ENCODE assay signal across 19 cellular contexts in genomic region chr1:29047142-29047541, GRCh38.
DNase-seq lines count a peak whose midpoint lies in the region; ATAC-seq, FAIRE-seq and TF ChIP-seq lines count a peak whose summit lies in the region.
"Had no signal": no experiment of that assay in that cellular context is flagged by ENCODE, and none has a peak within 500 bp of the region (broad histone marks: within the 10 kb centered on the region; RNA-seq: fewer than 3 reads in every experiment).

No MANE protein-coding gene starts in this region.

- H3K4me1 Mint-ChIP-seq in activated CD8-positive, alpha-beta T cell treated with anti-CD3 and anti-CD28 coated beads for 36 hours (ENCODE audit: low read depth) = peaks cover 19% of the 10 kb centered on the region
- no peaks in the 10 kb centered on the region for H3K4me1 Mint-ChIP-seq in activated CD8-positive, alpha-beta T cell treated with anti-CD3 and anti-CD28 coated beads, Interleukin-2, amount 10 ng/mL, durations not matched to agents 7 days and 5 days (ENCODE audit: low read depth)
- H3K4me1 Mint-ChIP-seq in stimulated activated naive CD8-positive, alpha-beta T cell treated with anti-CD3 and anti-CD28 coated beads, Interleukin-15, Interleukin-2, amounts not matched to agents 100 ng/mL and 50 ng/mL, for 24 hours (ENCODE audit: low read depth) = peaks cover 28% of the 10 kb centered on the region
- H3K4me1 Mint-ChIP-seq: B cell, GM23338 had no signal

- no peak overlapping the region for H3K4me3 Mint-ChIP-seq in activated CD8-positive, alpha-beta T cell treated with anti-CD3 and anti-CD28 coated beads for 36 hours
- H3K4me3 Mint-ChIP-seq in activated CD8-positive, alpha-beta T cell treated with anti-CD3 and anti-CD28 coated beads, Interleukin-2, amount 10 ng/mL, durations not matched to agents 7 days and 5 days = no peak overlapping the region
- H3K4me3 Mint-ChIP-seq in stimulated activated naive CD8-positive, alpha-beta T cell treated with anti-CD3 and anti-CD28 coated beads, Interleukin-15, Interleukin-2, amounts not matched to agents 100 ng/mL and 50 ng/mL, for 24 hours = no peak overlapping the region
- H3K4me3 Mint-ChIP-seq: B cell; CD4-positive, alpha-beta T cell; GM23338 had no signal

- no peak for TF ChIP-seq CTCF in activated CD8-positive, alpha-beta T cell treated with anti-CD3 and anti-CD28 coated beads for 36 hours (IDR thresholded peaks at IDR 0.05)
- TF ChIP-seq CTCF in osteoblast (IDR thresholded peaks at IDR 0.05; ENCODE audit: extremely low read depth, low read depth, low read length) = no peak

- H3K4me2 ChIP-seq in osteoblast (ENCODE audit: insufficient read depth, low read length) = peak overlapping the region; percentile 44
- H3K4me2 ChIP-seq: GM23338 had no signal

- H3K4me3 ChIP-seq in osteoblast (ENCODE audit: insufficient read depth, low read length) = no peak overlapping the region
- H3K4me3 ChIP-seq: GM23338 had no signal

- H3K79me2 ChIP-seq in osteoblast (ENCODE audit: insufficient read depth, low read length) = no peaks in the 10 kb centered on the region

- no peaks in the 10 kb centered on the region for H4K20me1 ChIP-seq in osteoblast (ENCODE audit: insufficient read depth, low read length)

- H3K27me3 ChIP-seq in osteoblast (ENCODE audit: insufficient read depth, low read length) = no peaks in the 10 kb centered on the region

- H3K36me3 ChIP-seq in osteoblast (ENCODE audit: insufficient read depth, low read length) = no peaks in the 10 kb centered on the region

- FAIRE-seq in frontal cortex (lab: Jason Lieb, UNC) = no peak
- FAIRE-seq: GM12891 had no signal

- H3K9me3 ChIP-seq in osteoblast (ENCODE audit: low read depth, low read length) = no peaks in the 10 kb centered on the region

- H3K27ac Mint-ChIP-seq in activated CD8-positive, alpha-beta T cell treated with anti-CD3 and anti-CD28 coated beads for 36 hours = peak overlapping the region; percentile 36
- no peak overlapping the region for H3K27ac Mint-ChIP-seq in activated CD8-positive, alpha-beta T cell treated with anti-CD3 and anti-CD28 coated beads, Interleukin-2, amount 10 ng/mL, durations not matched to agents 7 days and 5 days
- H3K27ac Mint-ChIP-seq in stimulated activated naive CD8-positive, alpha-beta T cell treated with anti-CD3 and anti-CD28 coated beads, Interleukin-15, Interleukin-2, amounts not matched to agents 100 ng/mL and 50 ng/mL, for 24 hours = peak overlapping the region; percentile 40
- H3K27ac Mint-ChIP-seq: B cell; CD4-positive, alpha-beta T cell; GM23338 had no signal

- POLR2A ChIA-PET in activated CD8-positive, alpha-beta T cell treated with anti-CD3 and anti-CD28 coated beads for 36 hours (lab: Charles Lee) = no interaction called here
- POLR2A ChIA-PET in activated CD8-positive, alpha-beta T cell treated with anti-CD3 and anti-CD28 coated beads, Interleukin-2, amount 10 ng/mL, durations not matched to agents 7 days and 5 days (lab: Charles Lee) = interaction anchor here (0.6 to 0.9 kb wide), 2 partner anchors 165 to 464 kb away, joined by 5 read pairs; no protein-coding TSS in a partner anchor

- H3K9me3 Mint-ChIP-seq in activated CD8-positive, alpha-beta T cell treated with anti-CD3 and anti-CD28 coated beads for 36 hours = no peaks in the 10 kb centered on the region
- H3K9me3 Mint-ChIP-seq in activated CD8-positive, alpha-beta T cell treated with anti-CD3 and anti-CD28 coated beads, Interleukin-2, amount 10 ng/mL, durations not matched to agents 7 days and 5 days (ENCODE audit: insufficient read depth) = no peaks in the 10 kb centered on the region
- no peaks in the 10 kb centered on the region for H3K9me3 Mint-ChIP-seq in stimulated activated naive CD8-positive, alpha-beta T cell treated with anti-CD3 and anti-CD28 coated beads, Interleukin-15, Interleukin-2, amounts not matched to agents 100 ng/mL and 50 ng/mL, for 24 hours
- H3K9me3 Mint-ChIP-seq: CD4-positive, alpha-beta T cell; GM23338 had no signal

- no peaks in the 10 kb centered on the region for H3K4me1 ChIP-seq in osteoblast (ENCODE audit: insufficient read depth, low read length)

- H3K27me3 Mint-ChIP-seq in activated CD8-positive, alpha-beta T cell treated with anti-CD3 and anti-CD28 coated beads for 36 hours = no peaks in the 10 kb centered on the region
- no peaks in the 10 kb centered on the region for H3K27me3 Mint-ChIP-seq in activated CD8-positive, alpha-beta T cell treated with anti-CD3 and anti-CD28 coated beads, Interleukin-2, amount 10 ng/mL, durations not matched to agents 7 days and 5 days (ENCODE audit: low read depth)
- H3K27me3 Mint-ChIP-seq in stimulated activated naive CD8-positive, alpha-beta T cell treated with anti-CD3 and anti-CD28 coated beads, Interleukin-15, Interleukin-2, amounts not matched to agents 100 ng/mL and 50 ng/mL, for 24 hours = no peaks in the 10 kb centered on the region
- H3K27me3 Mint-ChIP-seq: B cell; CD4-positive, alpha-beta T cell had no signal

- CTCF ChIA-PET in activated CD8-positive, alpha-beta T cell treated with anti-CD3 and anti-CD28 coated beads for 36 hours (lab: Charles Lee) = interaction anchor here (1.7 kb wide), 1 partner anchor 170 kb away, joined by 5 read pairs; no protein-coding TSS in a partner anchor
- CTCF ChIA-PET in activated CD8-positive, alpha-beta T cell treated with anti-CD3 and anti-CD28 coated beads, Interleukin-2, amount 10 ng/mL, durations not matched to agents 7 days and 5 days (lab: Charles Lee) = interaction anchor here (0.6 kb wide), 1 partner anchor 12 kb away, joined by 3 read pairs; no protein-coding TSS in a partner anchor

- ATAC-seq in activated CD8-positive, alpha-beta T cell treated with anti-CD3 and anti-CD28 coated beads for 36 hours = no peak
- no peak for ATAC-seq in activated CD8-positive, alpha-beta T cell treated with anti-CD3 and anti-CD28 coated beads, Interleukin-2, amount 10 ng/mL, durations not matched to agents 7 days and 5 days
- no peak for ATAC-seq in stimulated activated naive CD8-positive, alpha-beta T cell treated with anti-CD3 and anti-CD28 coated beads, Interleukin-15, Interleukin-2, amounts not matched to agents 100 U/mL and 50 U/mL, for 24 hours
- ATAC-seq in HG03432 (IDR thresholded peaks at IDR 0.05; ENCODE audit: unreplicated experiment) = no peak
- ATAC-seq: GM23338 had no signal

- peak overlapping the region; percentile 24 for H2AFZ ChIP-seq in osteoblast (ENCODE audit: low read length)
- H2AFZ ChIP-seq: GM23338 had no signal

- H3K36me3 Mint-ChIP-seq in activated CD8-positive, alpha-beta T cell treated with anti-CD3 and anti-CD28 coated beads for 36 hours (ENCODE audit: low read depth) = peaks cover 18% of the 10 kb centered on the region
- H3K36me3 Mint-ChIP-seq in activated CD8-positive, alpha-beta T cell treated with anti-CD3 and anti-CD28 coated beads, Interleukin-2, amount 10 ng/mL, durations not matched to agents 7 days and 5 days (ENCODE audit: low read depth) = peaks cover 10% of the 10 kb centered on the region
- peaks cover 27% of the 10 kb centered on the region for H3K36me3 Mint-ChIP-seq in stimulated activated naive CD8-positive, alpha-beta T cell treated with anti-CD3 and anti-CD28 coated beads, Interleukin-15, Interleukin-2, amounts not matched to agents 100 ng/mL and 50 ng/mL, for 24 hours (ENCODE audit: low read depth)

- no peak for DNase-seq in activated CD8-positive, alpha-beta T cell treated with anti-CD3 and anti-CD28 coated beads for 36 hours
- no peak for DNase-seq in activated CD8-positive, alpha-beta T cell treated with anti-CD3 and anti-CD28 coated beads, Interleukin-2, amount 10 ng/mL, durations not matched to agents 7 days and 5 days
- no peak for DNase-seq in stimulated activated naive CD8-positive, alpha-beta T cell treated with anti-CD3 and anti-CD28 coated beads, Interleukin-15, Interleukin-2, amounts not matched to agents 100 U/mL and 50 U/mL, for 24 hours
- DNase-seq in osteoblast (ENCODE audit: insufficient read length, low spot score, missing footprints) (no peak), frontal cortex (ENCODE audit: low spot score in 2 of 2) (no peak), AG08396 (ENCODE audit: low spot score) (no peak)
- DNase-seq: ACHN; C1 segment of cervical spinal cord; Calu3; CD4-positive, alpha-beta T cell; DMS 273 treated with DMSO at 0.1 percent for 48 hours; DMS79 treated with DMSO at 0.1 percent for 48 hours; EL; H7 had no signal

- intact Hi-C loops in activated CD8-positive, alpha-beta T cell treated with anti-CD3 and anti-CD28 coated beads for 36 hours (cut with micrococcal nuclease) = loop anchor here (10.0 kb wide), 1 partner anchor 68 kb away; no protein-coding TSS in a partner anchor

- H3K27ac ChIP-seq in osteoblast (ENCODE audit: low read depth, low read length) = no peak overlapping the region
